33 cellular contexts compared by ENCODE assay signal in genomic region chr2:123500988-123501387, GRCh38.
"Had no signal": no experiment of that assay in that cellular context is flagged by ENCODE, and none has a peak within 500 bp of the region (broad histone marks: within the 10 kb centered on the region; RNA-seq: fewer than 3 reads in every experiment).

No MANE protein-coding gene starts in this region.

- ATAC-seq: activated CD4-positive, CD25-positive, alpha-beta regulatory T cell treated with anti-CD3 and anti-CD28 coated beads, Interleukin-2, amount 50 U/mL, for 24 hours; activated CD8-positive, alpha-beta T cell treated with anti-CD3 and anti-CD28 coated beads for 36 hours; activated T-cell treated with anti-CD3 and anti-CD28 coated beads, Interleukin-2, amount 50 U/mL, for 4 hours; activated T-helper 17 cell treated with anti-CD3 and anti-CD28 coated beads, Interleukin-2, amount 50 U/mL, for 72 hours; effector memory CD8-positive, alpha-beta T cell; esophagus mucosa; gastrocnemius medialis; heart left ventricle; T-helper 17 cell had no signal

- H3K27me3 ChIP-seq: brain microvascular endothelial cell, cardiac muscle cell, gastrocnemius medialis, heart left ventricle had no signal

- H3K9me3 ChIP-seq: gastrocnemius medialis had no signal

- H3K4me3 Mint-ChIP-seq: activated B cell treated with CpG ODN at 0.5 μM for 24 hours; activated CD8-positive, alpha-beta T cell treated with anti-CD3 and anti-CD28 coated beads for 36 hours; activated naive CD8-positive, alpha-beta T cell; activated T-cell treated with anti-CD3 and anti-CD28 coated beads, Interleukin-2, amount 50 U/mL, for 4 hours; activated T-helper 17 cell treated with anti-CD3 and anti-CD28 coated beads, Interleukin-2, amount 50 U/mL, for 72 hours; central memory CD8-positive, alpha-beta T cell; dendritic cell treated with granulocyte-macrophage colony-stimulating factor and Interleukin-4, amounts not matched to agents 40 ng/mL and 50 ng/mL, for 4 days; effector memory CD8-positive, alpha-beta T cell; T-helper 17 cell; T-helper 2 cell treated with Interferon-gamma antibody and Interleukin-4, amounts not matched to agents 5 μg/mL and 100 μg/mL, for 36 hours had no signal

- H3K36me3 Mint-ChIP-seq: activated naive CD8-positive, alpha-beta T cell had no signal

- DNase-seq: activated B cell treated with CpG ODN at 0.5 μM for 24 hours; activated CD4-positive, alpha-beta T cell treated with anti-CD3 and anti-CD28 coated beads for 48 hours; activated CD4-positive, alpha-beta T cell treated with anti-CD3 and anti-CD28 coated beads, Interleukin-2, amount 50 U/mL, for 1 hour; activated CD4-positive, alpha-beta T cell treated with anti-CD3 and anti-CD28 coated beads, Interleukin-2, amount 50 U/mL, for 48 hours; activated CD8-positive, alpha-beta memory T cell treated with anti-CD3 and anti-CD28 coated beads for 24 hours; activated CD8-positive, alpha-beta T cell treated with anti-CD3 and anti-CD28 coated beads for 36 hours; activated effector memory CD4-positive, alpha-beta T cell treated with Interleukin-2 at 50 U/mL for 16 hours; activated gamma-delta T cell treated with Interleukin-2 at 50 U/mL for 16 hours; activated naive CD4-positive, alpha-beta T cell treated with anti-CD3 and anti-CD28 coated beads, Interleukin-2, amount 50 U/mL, for 16 hours; activated naive CD4-positive, alpha-beta T cell treated with Interleukin-2 at 50 U/mL for 16 hours; activated T-cell treated with anti-CD3 and anti-CD28 coated beads, Interleukin-2, amount 50 U/mL, for 4 hours; amniotic stem cell; anterior cingulate cortex; brain microvascular endothelial cell; dorsolateral prefrontal cortex; effector memory CD8-positive, alpha-beta T cell; foreskin fibroblast; gastrocnemius medialis; glutamatergic neuron; heart left ventricle; T-helper 1 cell; T-helper 17 cell; T1000; WERI-Rb-1 had no signal

- H3K4me1 Mint-ChIP-seq: activated B cell treated with CpG ODN at 0.5 μM for 24 hours; activated T-helper 17 cell treated with anti-CD3 and anti-CD28 coated beads, Interleukin-2, amount 50 U/mL, for 72 hours; central memory CD8-positive, alpha-beta T cell; T-helper 17 cell had no signal

- H3K27ac Mint-ChIP-seq: activated B cell treated with CpG ODN at 0.5 μM for 24 hours; activated CD8-positive, alpha-beta T cell treated with anti-CD3 and anti-CD28 coated beads for 36 hours; activated naive CD8-positive, alpha-beta T cell; activated T-helper 17 cell treated with anti-CD3 and anti-CD28 coated beads, Interleukin-2, amount 50 U/mL, for 72 hours; dendritic cell treated with granulocyte-macrophage colony-stimulating factor and Interleukin-4, amounts not matched to agents 40 ng/mL and 50 ng/mL, for 4 days; effector memory CD8-positive, alpha-beta T cell; T-helper 17 cell; T-helper 2 cell treated with Interferon-gamma antibody and Interleukin-4, amounts not matched to agents 5 μg/mL and 100 μg/mL, for 36 hours had no signal

- H3K27ac ChIP-seq: brain microvascular endothelial cell, cardiac muscle cell, coronary artery, dorsolateral prefrontal cortex, gastrocnemius medialis, heart left ventricle, WERI-Rb-1 had no signal

- H3K27me3 Mint-ChIP-seq: activated B cell treated with CpG ODN at 0.5 μM for 24 hours; activated CD8-positive, alpha-beta T cell treated with anti-CD3 and anti-CD28 coated beads for 36 hours; activated naive CD8-positive, alpha-beta T cell; activated T-helper 17 cell treated with anti-CD3 and anti-CD28 coated beads, Interleukin-2, amount 50 U/mL, for 72 hours; central memory CD8-positive, alpha-beta T cell; dendritic cell treated with granulocyte-macrophage colony-stimulating factor and Interleukin-4, amounts not matched to agents 40 ng/mL and 50 ng/mL, for 4 days; effector memory CD8-positive, alpha-beta T cell; T-helper 17 cell had no signal

- H3K4me3 ChIP-seq: cardiac muscle cell, coronary artery, dorsolateral prefrontal cortex, gastrocnemius medialis, heart left ventricle had no signal

- H3K36me3 ChIP-seq: brain microvascular endothelial cell, cardiac muscle cell, gastrocnemius medialis, heart left ventricle, WERI-Rb-1 had no signal

- H3K4me1 ChIP-seq: gastrocnemius medialis, heart left ventricle had no signal
